Comparison of ENCODE assay signal across 8 cellular contexts in genomic region chr17:72592242-72592966, GRCh38.
DNase-seq lines count a peak whose midpoint lies in the region; ATAC-seq, FAIRE-seq and TF ChIP-seq lines count a peak whose summit lies in the region.

No MANE protein-coding gene starts in this region.

- no peak overlapping the region for H4K91ac ChIP-seq in H1 (replicated peaks; ENCODE audit: insufficient read length, low read length)

- ATAC-seq in HG02623 (IDR thresholded peaks at IDR 0.05; ENCODE audit: unreplicated experiment) (peak; percentile 71), memory B cell (ENCODE audit: low read depth) (no peak)

- no peak overlapping the region; the same call in 1 of the 2 replicates for H2BK20ac ChIP-seq in H1 (ENCODE audit: low read length)

- POLR2A ChIA-PET in H1 (lab: Charles Lee; ENCODE audit: partially characterized antibody), result interaction anchor here (0.6 to 2.5 kb wide), 12 partner anchors 10 to 127 kb away, joined by 3 to 25 read pairs (median 4); no protein-coding TSS in a partner anchor

- peak overlapping the region in 2 of 4 experiments; percentile 22 to 32; a peak in 3 of 7 replicates for H3K9ac ChIP-seq in H1 (replicated peaks in 1 of 4; ENCODE audit: extremely low read depth in 1 of 4, low read depth in 3 of 4, low read length in 3 of 4)

- no peak for TF ChIP-seq EP300 in H1 (IDR thresholded peaks at IDR 0.05; ENCODE audit: borderline replicate concordance in 1 of 2, low read depth in 2 of 2, low read length in 2 of 2)

- TF ChIP-seq POLR2A in GM10847 (IDR thresholded peaks at IDR 0.05; ENCODE audit: extremely low read depth, insufficient read length) (peak; percentile 96), H1 (IDR thresholded peaks at IDR 0.05; ENCODE audit: control extremely low read depth in 1 of 2, low read depth in 2 of 2, low read length in 2 of 2) (peak; percentile 99)

- H3K4me1 ChIP-seq in H1 (replicated peaks in 1 of 4; ENCODE audit: control insufficient read depth in 3 of 4, insufficient read depth in 4 of 4, low read length in 3 of 4), result peaks cover 9 to 28% (median 12%) of the 10 kb centered on the region in 4 experiments

- H3K4ac ChIP-seq in H1 (replicated peaks; ENCODE audit: insufficient read length, low read depth, low read length), result no peak overlapping the region

- H3K4me3 ChIP-seq in H1 (ENCODE audit: extremely low read depth in 1 of 4, insufficient read depth in 2 of 4, low read depth in 3 of 4, low read length in 4 of 4), result peak overlapping the region; percentile 56 to 74 (median 70)

- H3K23me2 ChIP-seq in H1 (ENCODE audit: low read depth, low read length), result peaks cover 13% of the 10 kb centered on the region; the same call in 1 of the 2 replicates

- H3K9me3 Mint-ChIP-seq in memory B cell, result peaks cover 2% of the 10 kb centered on the region

- H3K79me1 ChIP-seq in H1 (ENCODE audit: low read depth, low read length), result no peaks in the 10 kb centered on the region

- H4K20me1 ChIP-seq in H1 (replicated peaks in 1 of 2; ENCODE audit: control insufficient read depth in 1 of 2, insufficient read depth in 2 of 2, low read length in 2 of 2), result peaks cover 0 to 3% of the 10 kb centered on the region in 2 experiments

- H2AK5ac ChIP-seq in H1 (ENCODE audit: low read depth, low read length), result no peak overlapping the region

- H3K56ac ChIP-seq in H1 (replicated peaks; ENCODE audit: insufficient read length, low read depth, low read length), result peak overlapping the region; percentile 52

- H3K18ac ChIP-seq in H1 (ENCODE audit: extremely low read depth, low read length), result peak overlapping the region; percentile 6; the same call in 1 of the 2 replicates

- H2BK12ac ChIP-seq in H1 (ENCODE audit: low read depth, low read length), result no peak overlapping the region; the same call in 1 of the 2 replicates

- 1% methylated on average over 49 of the region's 71 CpGs; no CpG with 5 or more reads in 1 of the 2 experiments for WGBS in H1 (ENCODE audit: extremely low coverage in 1 of 2, insufficient coverage in 1 of 2, insufficient read length in 1 of 2, insufficient replicate concordance in 2 of 2, low coverage in 1 of 2, low lambda C conversion rate in 2 of 2, missing lambda C conversion rate in 1 of 2), 2 experiments

- peak overlapping the region; percentile 8 for H4K5ac ChIP-seq in H1 (ENCODE audit: insufficient read length, low read depth, low read length)

- H2BK120ac ChIP-seq in H1 (replicated peaks; ENCODE audit: low read depth, low read length), result no peak overlapping the region

- peak overlapping the region; percentile 64 for H3K4me3 Mint-ChIP-seq in memory B cell

- no peaks in the 10 kb centered on the region for H3K36me3 ChIP-seq in H1 (ENCODE audit: control insufficient read depth in 2 of 4, insufficient read depth in 4 of 4, low read length in 3 of 4)

- no peak for FAIRE-seq in H1 (lab: Jason Lieb, UNC)

- TF ChIP-seq CTCF in H1 (IDR thresholded peaks at IDR 0.05; ENCODE audit: control extremely low read depth in 1 of 3, insufficient read depth in 1 of 3, low read depth in 1 of 3, low read length in 3 of 3), result no peak

- peaks cover 8 to 29% (median 22%) of the 10 kb centered on the region in 4 experiments for H3K27me3 ChIP-seq in H1 (replicated peaks in 1 of 4; ENCODE audit: control insufficient read depth in 3 of 4, extremely low read depth in 1 of 4, insufficient read depth in 3 of 4, low read length in 3 of 4)

- TF ChIP-seq RAD21 in H1 (IDR thresholded peaks at IDR 0.05 in 1 of 2, conservative IDR thresholded peaks at IDR 0.05 in 1 of 2; ENCODE audit: low read depth in 2 of 2, low read length in 2 of 2), result no peak

- DNase-seq in NCI-H2196 (lab: John Stamatoyannopoulos, UW; ENCODE audit: unreplicated experiment), result peak; percentile 87
- DNase-seq in activated CD4-positive, alpha-beta T cell treated with anti-CD3 and anti-CD28 coated beads, Interleukin-2, amount 50 U/mL, for 48 hours, result peak; percentile 67 to 71
- DNase-seq in H1 (ENCODE audit: low read depth in 1 of 2, low spot score in 2 of 2), result peak; percentile 58 to 90
- DNase-seq in memory B cell (ENCODE audit: low spot score in 2 of 2), result no peak
- peak; percentile 3 to 45 (median 9) for DNase-seq in stimulated activated CD4-positive, alpha-beta T cell treated with anti-CD3 and anti-CD28 coated beads, TNF-alpha, amount 100 ng/mL, for 4 hours (ENCODE audit: low read depth in 3 of 3)
- DNase-seq in MV-4-11 (lab: John Stamatoyannopoulos, UW), result no peak

- H3K27me3 Mint-ChIP-seq in memory B cell, result peaks cover 23% of the 10 kb centered on the region

- no peak overlapping the region for H4K8ac ChIP-seq in H1 (ENCODE audit: extremely low read depth, insufficient read depth, low read length)

- no peak overlapping the region for H2BK15ac ChIP-seq in H1 (ENCODE audit: low read length)

- peaks cover 8% of the 10 kb centered on the region for H3K4me1 Mint-ChIP-seq in memory B cell

- no peak overlapping the region for H3K27ac ChIP-seq in H1 (ENCODE audit: low read depth, low read length)

- H3K9me3 ChIP-seq in H1 (ENCODE audit: insufficient read depth in 2 of 2, low read depth in 1 of 2, low read length in 1 of 2), result no peaks in the 10 kb centered on the region

- H3K4me2 ChIP-seq in H1 (ENCODE audit: insufficient read depth in 1 of 2, low read depth in 2 of 2, low read length in 2 of 2), result peak overlapping the region; percentile 93 to 99

- CTCF ChIA-PET in H1 (lab: Charles Lee; ENCODE audit: partially characterized antibody), result interaction anchor here (0.7 to 2.1 kb wide), 6 partner anchors 10 to 79 kb away, joined by 3 to 10 read pairs (median 4); no protein-coding TSS in a partner anchor

- H3K79me2 ChIP-seq in H1 (ENCODE audit: control insufficient read depth in 1 of 2, insufficient read depth in 2 of 2, low read length in 2 of 2), result no peaks in the 10 kb centered on the region

- H2BK5ac ChIP-seq in H1 (ENCODE audit: low read depth, low read length), result no peak overlapping the region; the same call in 1 of the 2 replicates

- peak overlapping the region; percentile 82; the same call in 1 of the 2 replicates for H2AFZ ChIP-seq in H1 (ENCODE audit: low read length)

- H3K23ac ChIP-seq in H1 (ENCODE audit: insufficient read length), result no peak overlapping the region

- no peak overlapping the region for H3K14ac ChIP-seq in H1 (ENCODE audit: insufficient read length)

- H3K36me3 Mint-ChIP-seq in memory B cell, result no peaks in the 10 kb centered on the region

- no peak overlapping the region for H3K27ac Mint-ChIP-seq in memory B cell

TF ChIP-seq in H1, 55 proteins besides CTCF, POLR2A, EP300 and RAD21 (continues in another document):
- TF ChIP-seq TAF1 (IDR thresholded peaks at IDR 0.05; ENCODE audit: low read depth, low read length) (peak; percentile 87), POLR2AphosphoS5 (IDR thresholded peaks at IDR 0.05; ENCODE audit: low read depth, low read length) (peak; percentile 98), SAP30 (IDR thresholded peaks at IDR 0.05; ENCODE audit: insufficient read depth, insufficient replicate concordance, low read length) (no peak), SP1 (IDR thresholded peaks at IDR 0.05; ENCODE audit: low read depth, low read length) (peak; percentile 41; the same call in 1 of the 2 replicates), YY1 (IDR thresholded peaks at IDR 0.05; ENCODE audit: low read depth, low read length) (0 out of 2 replicates have a peak, but pooled peaks have one; percentile 16), POU5F1 (IDR thresholded peaks at IDR 0.05; ENCODE audit: low read depth, low read length) (no peak), FOSL1 (IDR thresholded peaks at IDR 0.05; ENCODE audit: insufficient read depth, low read depth, low read length) (no peak), MAFK (IDR thresholded peaks at IDR 0.05; ENCODE audit: low read depth, low read length) (no peak), BCL11A (IDR thresholded peaks at IDR 0.05; ENCODE audit: low read depth in 2 of 2, low read length in 2 of 2) (no peak), MAX (IDR thresholded peaks at IDR 0.05) (peak; percentile 45), ZNF274 (IDR thresholded peaks at IDR 0.05; ENCODE audit: borderline replicate concordance, extremely low read depth, low read length) (no peak), SUZ12 (IDR thresholded peaks at IDR 0.05; ENCODE audit: low read length) (peak; percentile 40), NANOG (IDR thresholded peaks at IDR 0.05; ENCODE audit: insufficient read depth, low read depth, low read length, poor library complexity, severe bottlenecking) (no peak), SIX5 (IDR thresholded peaks at IDR 0.05; ENCODE audit: low read depth, low read length) (peak; percentile 26; the same call in 1 of the 2 replicates), SIN3A (conservative IDR thresholded peaks at IDR 0.05 in 1 of 2, IDR thresholded peaks at IDR 0.05 in 1 of 2; ENCODE audit: low read depth in 1 of 2, low read length in 2 of 2) (peak in 1 of 2 experiments; percentile 67; a peak in 1 of 4 replicates), E2F6 (IDR thresholded peaks at IDR 0.05) (no peak), CBX8 (IDR thresholded peaks at IDR 0.05; ENCODE audit: borderline replicate concordance, low read depth, low read length) (no peak), USF2 (IDR thresholded peaks at IDR 0.05; ENCODE audit: low read length) (no peak; the same call in 1 of the 2 replicates), SP2 (IDR thresholded peaks at IDR 0.05; ENCODE audit: low read length) (no peak), RFX5 (IDR thresholded peaks at IDR 0.05; ENCODE audit: borderline replicate concordance, low read depth, low read length) (no peak), JUN (IDR thresholded peaks at IDR 0.05; ENCODE audit: low read depth, low read length) (no peak), SP4 (IDR thresholded peaks at IDR 0.05; ENCODE audit: low read length) (no peak), EZH2 (IDR thresholded peaks at IDR 0.05; ENCODE audit: low read depth, low read length, severe bottlenecking) (peak; percentile 67)

Comparison
In these comparisons a context has a peak if more than half of its experiments do, and no peak if none do; other contexts are left out.
1. DNase-seq: peak in NCI-H2196 (single experiment), activated CD4-positive, alpha-beta T cell treated with anti-CD3 and anti-CD28 coated beads, Interleukin-2, amount 50 U/mL, for 48 hours (2 of 2), H1 (2 of 2) and stimulated activated CD4-positive, alpha-beta T cell treated with anti-CD3 and anti-CD28 coated beads, TNF-alpha, amount 100 ng/mL, for 4 hours (3 of 3); none in memory B cell (0 of 2) and MV-4-11 (single experiment).